30 cellular contexts compared by ENCODE assay signal in the genomic region with DNA sequence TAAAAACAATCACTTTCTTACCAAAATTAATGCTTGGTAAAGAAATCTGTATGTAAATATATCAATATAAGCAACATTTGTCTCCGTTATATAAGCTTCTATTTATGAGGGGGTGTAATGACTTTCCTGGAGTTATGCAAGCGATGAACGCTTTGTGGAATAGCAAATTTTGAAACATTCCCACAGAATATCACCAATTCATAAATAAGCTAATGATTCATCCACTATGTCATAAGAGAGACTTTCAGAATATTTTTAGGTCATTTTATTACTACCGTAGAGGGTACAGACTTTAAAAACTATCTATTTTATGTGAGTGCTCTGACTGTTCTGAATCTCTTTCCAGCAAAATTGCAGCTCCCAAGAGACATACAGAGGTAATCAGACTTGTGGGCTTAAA.
"Had no signal": no experiment of that assay in that cellular context is flagged by ENCODE, and none has a peak within 500 bp of the region (broad histone marks: within the 10 kb centered on the region; RNA-seq: fewer than 3 reads in every experiment).

No MANE protein-coding gene starts in this region.

- H3K27me3 ChIP-seq: esophagus squamous epithelium, ovary, stomach, suprapubic skin, tibial nerve had no signal

- DNase-seq: activated CD4-positive, alpha-beta memory T cell treated with anti-CD3 and anti-CD28 coated beads, Interleukin-2, amount 10 ng/mL, durations not matched to agents 7 days and 5 days; activated CD4-positive, alpha-beta T cell treated with anti-CD3 and anti-CD28 coated beads, Interleukin-2, amount 10 ng/mL, durations not matched to agents 24 days and 14 days; activated CD4-positive, CD25-positive, alpha-beta regulatory T cell treated with anti-CD3 and anti-CD28 coated beads, Interleukin-2, amount 50 U/mL, for 72 hours; activated CD8-positive, alpha-beta memory T cell treated with anti-CD3 and anti-CD28 coated beads, Interleukin-2, amount 50 U/mL, for 48 hours; activated gamma-delta T cell; activated naive CD4-positive, alpha-beta T cell treated with anti-CD3 and anti-CD28 coated beads, Interleukin-2, amount 10 ng/mL, durations not matched to agents 7 days and 5 days; activated T-cell treated with anti-CD3 and anti-CD28 coated beads, Interleukin-2, amount 50 U/mL, for 24 hours; effector CD8-positive, alpha-beta T cell; esophagus squamous epithelium; foreskin fibroblast; head of caudate nucleus; hippocampal formation; kidney; left colon; mammary epithelial cell; ovary; retina; stimulated activated CD4-positive, alpha-beta T cell treated with anti-CD3 and anti-CD28 coated beads, Interleukin-1b, Interleukin-23, amount 100 ng/mL, for 48 hours; stimulated activated naive B cell treated with anti-CD40 and anti-IgM and Interleukin-4, amounts not matched to agents 10 μg/mL and 1 μg/mL and 100 μg/mL, for 72 hours; stomach; T-helper 17 cell; T1000 had no signal

- H3K4me2 ChIP-seq: smooth muscle cell had no signal

- H3K4me3 Mint-ChIP-seq: activated CD4-positive, alpha-beta memory T cell treated with anti-CD3 and anti-CD28 coated beads, Interleukin-2, amount 10 ng/mL, durations not matched to agents 7 days and 5 days; activated CD4-positive, alpha-beta T cell treated with anti-CD3 and anti-CD28 coated beads, Interleukin-2, amount 10 ng/mL, durations not matched to agents 24 days and 14 days; activated naive CD4-positive, alpha-beta T cell treated with anti-CD3 and anti-CD28 coated beads, Interleukin-2, amount 10 ng/mL, durations not matched to agents 7 days and 5 days; activated T-cell treated with anti-CD3 and anti-CD28 coated beads, Interleukin-2, amount 50 U/mL, for 24 hours; central memory CD8-positive, alpha-beta T cell; nephron; stimulated activated naive B cell treated with anti-CD40 and anti-IgM and Interleukin-4, amounts not matched to agents 10 μg/mL and 1 μg/mL and 100 μg/mL, for 72 hours; T-helper 17 cell had no signal

- H3K9me3 Mint-ChIP-seq: activated CD4-positive, alpha-beta memory T cell treated with anti-CD3 and anti-CD28 coated beads, Interleukin-2, amount 10 ng/mL, durations not matched to agents 7 days and 5 days; activated CD4-positive, alpha-beta T cell treated with anti-CD3 and anti-CD28 coated beads, Interleukin-2, amount 10 ng/mL, durations not matched to agents 24 days and 14 days; activated naive CD4-positive, alpha-beta T cell treated with anti-CD3 and anti-CD28 coated beads, Interleukin-2, amount 10 ng/mL, durations not matched to agents 7 days and 5 days; activated T-cell treated with anti-CD3 and anti-CD28 coated beads, Interleukin-2, amount 50 U/mL, for 24 hours; central memory CD8-positive, alpha-beta T cell; stimulated activated naive B cell treated with anti-CD40 and anti-IgM and Interleukin-4, amounts not matched to agents 10 μg/mL and 1 μg/mL and 100 μg/mL, for 72 hours had no signal

- H3K9me3 ChIP-seq: esophagus squamous epithelium, ovary, prostate gland, stomach, suprapubic skin, tibial nerve had no signal

- H3K4me1 Mint-ChIP-seq: activated CD4-positive, alpha-beta memory T cell treated with anti-CD3 and anti-CD28 coated beads, Interleukin-2, amount 10 ng/mL, durations not matched to agents 7 days and 5 days; activated CD4-positive, alpha-beta T cell treated with anti-CD3 and anti-CD28 coated beads, Interleukin-2, amount 10 ng/mL, durations not matched to agents 24 days and 14 days; activated naive CD4-positive, alpha-beta T cell treated with anti-CD3 and anti-CD28 coated beads, Interleukin-2, amount 10 ng/mL, durations not matched to agents 7 days and 5 days; central memory CD8-positive, alpha-beta T cell; nephron; stimulated activated naive B cell treated with anti-CD40 and anti-IgM and Interleukin-4, amounts not matched to agents 10 μg/mL and 1 μg/mL and 100 μg/mL, for 72 hours; T-helper 17 cell had no signal

- H3K27me3 Mint-ChIP-seq: activated CD4-positive, alpha-beta memory T cell treated with anti-CD3 and anti-CD28 coated beads, Interleukin-2, amount 10 ng/mL, durations not matched to agents 7 days and 5 days; activated CD4-positive, alpha-beta T cell treated with anti-CD3 and anti-CD28 coated beads, Interleukin-2, amount 10 ng/mL, durations not matched to agents 24 days and 14 days; activated naive CD4-positive, alpha-beta T cell treated with anti-CD3 and anti-CD28 coated beads, Interleukin-2, amount 10 ng/mL, durations not matched to agents 7 days and 5 days; central memory CD8-positive, alpha-beta T cell; T-helper 17 cell had no signal

- H3K4me3 ChIP-seq: esophagus squamous epithelium, ovary, prostate gland, smooth muscle cell, stomach, suprapubic skin, tibial nerve had no signal

- H3K36me3 ChIP-seq: esophagus squamous epithelium, ovary, prostate gland, stomach, suprapubic skin, tibial nerve had no signal

- ATAC-seq: left colon; sciatic nerve; stimulated activated naive B cell treated with anti-CD40 and anti-IgM and Interleukin-4, amounts not matched to agents 10 μg/mL and 1 μg/mL and 100 μg/mL, for 72 hours; T-helper 17 cell had no signal

- H3K27ac Mint-ChIP-seq: activated CD4-positive, alpha-beta memory T cell treated with anti-CD3 and anti-CD28 coated beads, Interleukin-2, amount 10 ng/mL, durations not matched to agents 7 days and 5 days; activated CD4-positive, alpha-beta T cell treated with anti-CD3 and anti-CD28 coated beads, Interleukin-2, amount 10 ng/mL, durations not matched to agents 24 days and 14 days; activated naive CD4-positive, alpha-beta T cell treated with anti-CD3 and anti-CD28 coated beads, Interleukin-2, amount 10 ng/mL, durations not matched to agents 7 days and 5 days; activated T-cell treated with anti-CD3 and anti-CD28 coated beads, Interleukin-2, amount 50 U/mL, for 24 hours; stimulated activated naive B cell treated with anti-CD40 and anti-IgM and Interleukin-4, amounts not matched to agents 10 μg/mL and 1 μg/mL and 100 μg/mL, for 72 hours; T-helper 17 cell had no signal

- H3K27ac ChIP-seq: epithelial cell of prostate, esophagus squamous epithelium, ovary, prostate gland, stomach, suprapubic skin, tibial nerve had no signal

- H3K36me3 Mint-ChIP-seq: activated naive CD4-positive, alpha-beta T cell treated with anti-CD3 and anti-CD28 coated beads, Interleukin-2, amount 10 ng/mL, durations not matched to agents 7 days and 5 days had no signal

- H3K4me1 ChIP-seq: esophagus squamous epithelium, prostate gland, stomach, suprapubic skin, tibial nerve had no signal
